Comparison of ENCODE assay signal across 8 cellular contexts in the genomic region with DNA sequence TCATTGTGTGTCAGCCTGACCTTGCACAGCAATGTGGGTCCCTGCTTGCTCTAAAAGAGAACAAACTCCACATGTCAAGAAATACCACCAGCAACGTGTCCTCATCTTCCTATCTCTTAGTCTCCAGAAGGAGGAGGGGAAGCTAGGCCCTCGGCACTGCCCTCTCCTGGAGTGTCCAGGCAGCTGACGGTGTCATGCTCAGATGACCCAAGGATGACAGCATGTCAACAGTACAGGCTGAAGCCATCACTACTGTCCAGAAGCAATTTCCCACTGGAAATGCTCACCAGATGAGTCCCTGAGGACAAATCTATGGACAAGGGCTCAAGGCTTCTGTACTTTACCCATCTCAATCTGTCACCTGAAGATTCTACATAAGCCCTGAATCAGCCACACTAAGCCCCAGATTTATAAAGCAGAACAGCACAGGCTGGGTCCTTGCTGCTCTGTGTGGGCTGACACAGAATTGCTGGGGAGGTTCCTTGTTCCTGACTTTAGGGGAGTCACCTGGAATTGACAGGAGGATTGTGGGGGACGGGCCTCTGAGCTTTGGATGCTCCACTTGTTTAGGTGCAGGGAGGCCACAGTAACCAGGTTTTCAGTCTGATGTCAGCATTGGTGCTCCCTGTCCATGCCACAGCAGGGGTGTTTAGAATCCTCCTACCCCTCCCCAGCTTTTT.
DNase-seq lines count a peak whose midpoint lies in the region; ATAC-seq and TF ChIP-seq lines count a peak whose summit lies in the region.

No MANE protein-coding gene starts in this region.

- no peak overlapping the region for H3K27ac ChIP-seq in Karpas-422 (ENCODE audit: low read length)
- no peak overlapping the region for H3K27ac ChIP-seq in lower lobe of right lung

- no peak overlapping the region for H3K4me2 ChIP-seq in Karpas-422 (ENCODE audit: low read depth, low read length, poor library complexity, severe bottlenecking)

- H3K4me1 ChIP-seq in Karpas-422 (ENCODE audit: low read length) = peaks cover 8% of the 10 kb centered on the region
- H3K4me1 ChIP-seq in lower lobe of right lung = peaks cover 16% of the 10 kb centered on the region

- no peaks in the 10 kb centered on the region for H3K27me3 ChIP-seq in Karpas-422 (ENCODE audit: low read length)
- no peaks in the 10 kb centered on the region for H3K27me3 ChIP-seq in lower lobe of right lung (ENCODE audit: low read depth)

- H3K79me2 ChIP-seq in Karpas-422 (ENCODE audit: low read length) = no peaks in the 10 kb centered on the region

- H2AFZ ChIP-seq in Karpas-422 (ENCODE audit: low read length) = no peak overlapping the region

- no peaks in the 10 kb centered on the region for H4K20me1 ChIP-seq in Karpas-422 (ENCODE audit: insufficient read depth, low read depth, low read length)

- peak; percentile 14 for DNase-seq in CMK (ENCODE audit: low read depth)
- DNase-seq in Karpas-422 = peak; percentile 66
- DNase-seq in cardiac fibroblast (ENCODE audit: low read depth in 2 of 2) = peak in 1 of 2 donors; percentile 34
- no peak for DNase-seq in lower lobe of right lung

- H3K9me3 ChIP-seq in Karpas-422 (ENCODE audit: low read length) (no peaks in the 10 kb centered on the region), lower lobe of right lung (no peaks in the 10 kb centered on the region)

- ATAC-seq in lower lobe of right lung (peak; percentile 52 to 57), GM18907 (IDR thresholded peaks at IDR 0.05; ENCODE audit: unreplicated experiment) (no peak), GM18873 (IDR thresholded peaks at IDR 0.05; ENCODE audit: low FRiP score, unreplicated experiment) (no peak), HG03280 (IDR thresholded peaks at IDR 0.05; ENCODE audit: unreplicated experiment) (no peak), GM21360 (IDR thresholded peaks at IDR 0.05; ENCODE audit: unreplicated experiment) (no peak)

- no peaks in the 10 kb centered on the region for H3K36me3 ChIP-seq in Karpas-422 (ENCODE audit: insufficient read depth, low read length)
- H3K36me3 ChIP-seq in lower lobe of right lung = no peaks in the 10 kb centered on the region

- intact Hi-C loops in lower lobe of right lung (cut with DNase I) = no loop called here

- H3K4me3 ChIP-seq in Karpas-422 (ENCODE audit: low read length) (no peak overlapping the region), cardiac fibroblast (replicated peaks in 1 of 2; ENCODE audit: low read depth in 2 of 2, low read length in 2 of 2) (no peak overlapping the region), lower lobe of right lung (no peak overlapping the region)

- no peak overlapping the region for H3K9ac ChIP-seq in Karpas-422 (ENCODE audit: low read length)

- TF ChIP-seq CTCF in cardiac fibroblast (IDR thresholded peaks at IDR 0.05; ENCODE audit: low read depth, low read length) = peak; percentile 65
- TF ChIP-seq CTCF in lower lobe of right lung (IDR thresholded peaks at IDR 0.05) = peak; percentile 51

- no peaks in the 10 kb centered on the region for H3K9me2 ChIP-seq in Karpas-422 (replicated peaks; ENCODE audit: insufficient read depth, low read length)

Comparison
In these comparisons a context has a peak if more than half of its experiments do, and no peak if none do; other contexts are left out.
1. ATAC-seq: peak in lower lobe of right lung (2 of 2); none in GM18907 (single experiment), GM18873 (single experiment), HG03280 (single experiment) and GM21360 (single experiment).